20 cellular contexts compared by ENCODE assay signal in genomic region chr4:39450618-39451017, GRCh38. TPM values are rescaled to one million over a fixed set of nuclear protein-coding genes. Genes with fewer than 3 reads are reported as not detected.
DNase-seq lines count a peak whose midpoint lies in the region; FAIRE-seq and TF ChIP-seq lines count a peak whose summit lies in the region.
"Had no signal": no experiment of that assay in that cellular context is flagged by ENCODE, and none has a peak within 500 bp of the region (broad histone marks: within the 10 kb centered on the region; RNA-seq: fewer than 3 reads in every experiment).

No MANE protein-coding gene starts in this region.

- peaks cover 19% of the 10 kb centered on the region for H3K4me1 Mint-ChIP-seq in astrocyte (ENCODE audit: low read depth, unreplicated experiment)

- no peaks in the 10 kb centered on the region for H3K27me3 ChIP-seq in ACC112 (ENCODE audit: insufficient read depth, low read length)
- no peaks in the 10 kb centered on the region for H3K27me3 ChIP-seq in GM23248 (replicated peaks; ENCODE audit: insufficient read depth)
- H3K27me3 ChIP-seq in astrocyte (ENCODE audit: insufficient read depth, low read length) = no peaks in the 10 kb centered on the region
- H3K27me3 ChIP-seq in mesenchymal stem cell (ENCODE audit: control insufficient read depth in 1 of 2, insufficient read depth in 1 of 2, low read length in 2 of 2) = no peaks in the 10 kb centered on the region
- no peaks in the 10 kb centered on the region for H3K27me3 ChIP-seq in esophagus squamous epithelium
- H3K27me3 ChIP-seq: ascending aorta had no signal

- H3F3A ChIP-seq in GM23248 (ENCODE audit: insufficient read depth) = peaks cover 89% of the 10 kb centered on the region

- H3K4me3 Mint-ChIP-seq in astrocyte (ENCODE audit: unreplicated experiment) = peak overlapping the region; percentile 25
- H3K4me3 Mint-ChIP-seq: activated CD4-positive, alpha-beta memory T cell treated with anti-CD3 and anti-CD28 coated beads, Interleukin-2, amount 10 ng/mL, durations not matched to agents 7 days and 5 days had no signal

- H3K9ac ChIP-seq in GM23248 (no peak overlapping the region), astrocyte (ENCODE audit: low read length) (no peak overlapping the region), mesenchymal stem cell (ENCODE audit: low read length) (peak overlapping the region; percentile 32)
- H3K9ac ChIP-seq: SK-N-SH had no signal

- no peak overlapping the region for H2BK120ac ChIP-seq in mesenchymal stem cell (ENCODE audit: low read depth, low read length)

- no peak overlapping the region for H2BK12ac ChIP-seq in mesenchymal stem cell (ENCODE audit: low read length in 2 of 2)

- H3K4me1 ChIP-seq in ACC112 (ENCODE audit: control insufficient read depth, insufficient read depth, low read length, unreplicated experiment) (peaks cover 2% of the 10 kb centered on the region), GM23248 (ENCODE audit: insufficient read depth) (peaks cover 9% of the 10 kb centered on the region), astrocyte (ENCODE audit: insufficient read depth, low read length) (peaks cover 6% of the 10 kb centered on the region), mesenchymal stem cell (ENCODE audit: control insufficient read depth, insufficient read depth, low read depth, low read length) (peaks cover 21% of the 10 kb centered on the region), esophagus squamous epithelium (peaks cover 7 to 32% (median 11%) of the 10 kb centered on the region in 3 donors)

- H3K4me3 ChIP-seq in ACC112 (ENCODE audit: low read depth, low read length) (no peak overlapping the region), GM23248 (no peak overlapping the region), astrocyte (ENCODE audit: insufficient read depth, low read depth, low read length) (no peak overlapping the region), mesenchymal stem cell (ENCODE audit: insufficient read depth in 1 of 2, low read depth in 1 of 2, low read length in 2 of 2) (no peak overlapping the region), esophagus squamous epithelium (no peak overlapping the region)
- H3K4me3 ChIP-seq: ascending aorta, lung had no signal

- H2BK15ac ChIP-seq in mesenchymal stem cell (ENCODE audit: low read depth, poor library complexity, severe bottlenecking) = no peak overlapping the region

- H4K8ac ChIP-seq in mesenchymal stem cell (ENCODE audit: low read length) = no peak overlapping the region

- no peak for TF ChIP-seq CTCF in astrocyte (IDR thresholded peaks at IDR 0.05; ENCODE audit: insufficient read depth, low read depth, low read length)
- TF ChIP-seq CTCF in GM13976 (IDR thresholded peaks at IDR 0.05; ENCODE audit: borderline replicate concordance, control extremely low read depth, extremely low read depth, insufficient read depth, missing control alignments) = no peak
- no peak for TF ChIP-seq CTCF in esophagus squamous epithelium (IDR thresholded peaks at IDR 0.05)

- no peak overlapping the region for H2BK5ac ChIP-seq in mesenchymal stem cell (ENCODE audit: low read depth, low read length, poor library complexity, severe bottlenecking)

- no peaks in the 10 kb centered on the region for H3K27me3 Mint-ChIP-seq in astrocyte (ENCODE audit: low read depth, unreplicated experiment)
- H3K27me3 Mint-ChIP-seq: activated CD4-positive, alpha-beta memory T cell treated with anti-CD3 and anti-CD28 coated beads, Interleukin-2, amount 10 ng/mL, durations not matched to agents 7 days and 5 days had no signal

- H4K91ac ChIP-seq in mesenchymal stem cell (ENCODE audit: low read length) = no peak overlapping the region

- H2AFZ ChIP-seq in ACC112 (ENCODE audit: low read length, unreplicated experiment) (no peak overlapping the region), GM23248 (no peak overlapping the region), astrocyte (ENCODE audit: low read depth, low read length) (no peak overlapping the region), mesenchymal stem cell (ENCODE audit: low read depth, low read length) (no peak overlapping the region)

- FAIRE-seq in astrocyte (lab: Jason Lieb, UNC) = no peak

- no peak overlapping the region for H3K23ac ChIP-seq in mesenchymal stem cell (ENCODE audit: low read length in 2 of 2)

- H3K9me2 ChIP-seq in GM23248 (ENCODE audit: insufficient read depth) = no peaks in the 10 kb centered on the region
- H3K9me2 ChIP-seq: SK-N-SH had no signal

- H3K79me2 ChIP-seq in ACC112 (ENCODE audit: control insufficient read depth, insufficient read depth, low read length, unreplicated experiment) = peaks cover 8% of the 10 kb centered on the region
- peaks cover 10% of the 10 kb centered on the region for H3K79me2 ChIP-seq in GM23248 (ENCODE audit: insufficient read depth)
- H3K79me2 ChIP-seq in astrocyte (ENCODE audit: insufficient read depth, low read length) = peaks cover 28% of the 10 kb centered on the region

- 61 to 71% methylated on average over 2 of the region's 2 CpGs for WGBS in GM23248 (ENCODE audit: low coverage in 1 of 2, low lambda C conversion rate in 2 of 2, missing lambda C conversion rate in 2 of 2), 2 experiments
- 57% methylated on average over 2 of the region's 2 CpGs for WGBS in mesenchymal stem cell
- WGBS in esophagus squamous epithelium, 2 donors = 71 to 85% methylated on average over 2 of the region's 2 CpGs

- no peak overlapping the region for H2AK5ac ChIP-seq in mesenchymal stem cell (ENCODE audit: low read length, severe bottlenecking)

- H3K9me3 ChIP-seq in GM23248 (ENCODE audit: low read depth) (no peaks in the 10 kb centered on the region), astrocyte (ENCODE audit: insufficient read depth, low read depth, low read length) (no peaks in the 10 kb centered on the region), mesenchymal stem cell (ENCODE audit: control insufficient read depth, low read length) (no peaks in the 10 kb centered on the region), esophagus squamous epithelium (no peaks in the 10 kb centered on the region)
- H3K9me3 ChIP-seq: ascending aorta, SK-N-SH had no signal

- peaks cover 5% of the 10 kb centered on the region for H3K79me1 ChIP-seq in mesenchymal stem cell (replicated peaks; ENCODE audit: low read length, poor library complexity, severe bottlenecking)

- H3K4me2 ChIP-seq in GM23248 (ENCODE audit: unreplicated experiment) = no peak overlapping the region
- no peak overlapping the region for H3K4me2 ChIP-seq in astrocyte (ENCODE audit: low read length)
- no peak overlapping the region for H3K4me2 ChIP-seq in mesenchymal stem cell (ENCODE audit: low read length, poor library complexity, severe bottlenecking)
- H3K4me2 ChIP-seq: SK-N-SH had no signal

- peaks cover 47% of the 10 kb centered on the region for H3K36me3 ChIP-seq in ACC112 (ENCODE audit: insufficient read depth, low read length)
- peaks cover 57% of the 10 kb centered on the region for H3K36me3 ChIP-seq in GM23248 (ENCODE audit: low read depth)
- peaks cover 43% of the 10 kb centered on the region for H3K36me3 ChIP-seq in astrocyte (ENCODE audit: insufficient read depth, low read length)
- peaks cover 14 to 64% of the 10 kb centered on the region in 2 experiments for H3K36me3 ChIP-seq in mesenchymal stem cell (ENCODE audit: control insufficient read depth in 1 of 2, insufficient read depth in 2 of 2, low read depth in 1 of 2, low read length in 2 of 2)
- H3K36me3 ChIP-seq in esophagus squamous epithelium = peaks cover 21 to 57% (median 25%) of the 10 kb centered on the region in 3 donors

- intact Hi-C loops in esophagus squamous epithelium (cut with DNase I) = loop anchor here (10.0 kb wide), 1 partner anchor 76 kb away; no protein-coding TSS in a partner anchor

- no peak for TF ChIP-seq POLR2A in esophagus squamous epithelium (IDR thresholded peaks at IDR 0.05)

- 0 out of 2 replicates have a peak overlapping the region, but pooled peaks have one; percentile 20 for H3K27ac ChIP-seq in ACC112 (ENCODE audit: low read depth, low read length)
- H3K27ac ChIP-seq in GM23248 = 0 out of 2 replicates have a peak overlapping the region, but pooled peaks have one; percentile 3
- H3K27ac ChIP-seq in astrocyte (ENCODE audit: low read depth, low read length) = no peak overlapping the region
- no peak overlapping the region for H3K27ac ChIP-seq in mesenchymal stem cell (ENCODE audit: low read length, poor library complexity, severe bottlenecking)
- H3K27ac ChIP-seq in esophagus squamous epithelium = no peak overlapping the region
- H3K27ac ChIP-seq: ascending aorta had no signal

- no peak overlapping the region for H3K18ac ChIP-seq in mesenchymal stem cell (ENCODE audit: low read depth in 1 of 2, low read length in 2 of 2)

- DNase-seq in GM23248 (no peak), astrocyte (ENCODE audit: low read depth) (no peak), mesenchymal stem cell (peak; percentile 40), GM13976 (ENCODE audit: low spot score) (no peak), mesenteric fat pad (ENCODE audit: low spot score) (no peak), NCI-H1417 (lab: John Stamatoyannopoulos, UW) (no peak), esophagus squamous epithelium (lab: John Stamatoyannopoulos, UW) (no peak)
- DNase-seq: activated CD4-positive, alpha-beta memory T cell treated with anti-CD3 and anti-CD28 coated beads, Interleukin-2, amount 10 ng/mL, durations not matched to agents 7 days and 5 days; AML-193; cortex of kidney; DMS79; erythroblast; NCI-H2081 treated with DMSO at 0.1 percent for 48 hours; NCI-H748 treated with DMSO at 0.1 percent for 48 hours; retina; SK-N-SH had no signal

- in situ Hi-C loops in GM23248 (cut with MboI) = no loop called here
- in situ Hi-C loops in GM13976 (cut with MboI; ENCODE audit: low sequenced_read_pairs, unreplicated experiment) = no loop called here

- no peaks in the 10 kb centered on the region for H3K9me3 Mint-ChIP-seq in astrocyte (ENCODE audit: unreplicated experiment)
- H3K9me3 Mint-ChIP-seq: activated CD4-positive, alpha-beta memory T cell treated with anti-CD3 and anti-CD28 coated beads, Interleukin-2, amount 10 ng/mL, durations not matched to agents 7 days and 5 days; activated T-helper 2 cell treated with anti-CD3 and anti-CD28 coated beads, Interferon-gamma antibody, Interleukin-2, Interleukin-4, amounts not matched to agents 10 μg/mL and 5 μg/mL and 100 μg/mL, durations not matched to agents 14 hours and 24 hours and 36 hours had no signal

- no peak overlapping the region for H3K14ac ChIP-seq in mesenchymal stem cell (ENCODE audit: low read length in 2 of 2)

- peak overlapping the region; percentile 26 for H3K27ac Mint-ChIP-seq in astrocyte (ENCODE audit: unreplicated experiment)
- H3K27ac Mint-ChIP-seq: activated CD4-positive, alpha-beta memory T cell treated with anti-CD3 and anti-CD28 coated beads, Interleukin-2, amount 10 ng/mL, durations not matched to agents 7 days and 5 days; activated T-helper 2 cell treated with anti-CD3 and anti-CD28 coated beads, Interferon-gamma antibody, Interleukin-2, Interleukin-4, amounts not matched to agents 10 μg/mL and 5 μg/mL and 100 μg/mL, durations not matched to agents 14 hours and 24 hours and 36 hours had no signal

- no peak overlapping the region for H3K4ac ChIP-seq in mesenchymal stem cell (ENCODE audit: low read depth in 1 of 2, low read length in 2 of 2)

- H4K20me1 ChIP-seq in GM23248 (ENCODE audit: insufficient read depth) = peaks cover 8% of the 10 kb centered on the region
- H4K20me1 ChIP-seq in astrocyte (ENCODE audit: insufficient read depth, low read length) = peaks cover 67% of the 10 kb centered on the region

- H3K36me3 Mint-ChIP-seq in astrocyte (ENCODE audit: low read depth, unreplicated experiment) = peaks cover 20% of the 10 kb centered on the region

RNA-seq across cellular contexts. Expression of gene RPL9, which starts 8.1 kb away (rescaled TPM):
- total RNA-seq in GM23248 (2014; rRNA removed; shearing (Covaris generic)) = 3,138 and 3,826 TPM in 2 replicates
- 588 and 627 TPM in 2 replicates for polyA plus RNA-seq in GM23248 (2016; fragmentation: Nextera tagmentation; extraction: Ambion mirVana)
- total RNA-seq in astrocyte = 963 and 1,047 TPM in 2 replicates
- 1,728 TPM for polyA plus RNA-seq in mesenchymal stem cell (2013, experiment 1 of 2)
- 1,807 TPM for polyA plus RNA-seq in mesenchymal stem cell (2013, experiment 2 of 2)
- total RNA-seq in mesenteric fat pad = 1,339 TPM
- 1,000 to 10,000 TPM; 2,242 to 7,905 (median 4,182) TPM for total RNA-seq in esophagus squamous epithelium

RNA-seq across cellular contexts. Expression of gene LIAS, which starts 8.2 kb away (rescaled TPM):
- 5.7 and 15.7 TPM in 2 replicates for total RNA-seq in GM23248 (2014; rRNA removed; shearing (Covaris generic))
- polyA plus RNA-seq in GM23248 (2016; fragmentation: Nextera tagmentation; extraction: Ambion mirVana) = 5.6 and 6.8 TPM in 2 replicates
- total RNA-seq in astrocyte = 9.6 and 11.0 TPM in 2 replicates
- 8.4 TPM for polyA plus RNA-seq in mesenchymal stem cell (2013, experiment 1 of 2)
- 8.1 TPM for polyA plus RNA-seq in mesenchymal stem cell (2013, experiment 2 of 2)
- 8.4 TPM for total RNA-seq in mesenteric fat pad
- total RNA-seq in esophagus squamous epithelium = 10 to 100 TPM in 3 of 4 donors, 1 to 10 TPM in 1; 9.1 to 17.8 (median 13.1) TPM

RNA-seq across cellular contexts. Expression of gene KLB, which starts 43.9 kb away (rescaled TPM):
- total RNA-seq in GM23248 (2014; rRNA removed; shearing (Covaris generic)) = not detected in 2 replicates
- polyA plus RNA-seq in GM23248 (2016; fragmentation: Nextera tagmentation; extraction: Ambion mirVana) = not detected in 2 replicates
- total RNA-seq in astrocyte (not detected in 2 replicates), mesenteric fat pad (7.4 TPM), esophagus squamous epithelium (under 1 TPM in 3 of 4 donors, not detected in 1; 0.34 to 0.48 (median 0.38) TPM)
- not detected for polyA plus RNA-seq in mesenchymal stem cell (2013, experiment 1 of 2)
- polyA plus RNA-seq in mesenchymal stem cell (2013, experiment 2 of 2) = not detected
- total RNA-seq: activated CD4-positive, alpha-beta memory T cell treated with anti-CD3 and anti-CD28 coated beads, Interleukin-2, amount 10 ng/mL, durations not matched to agents 7 days and 5 days; activated T-helper 2 cell treated with anti-CD3 and anti-CD28 coated beads, Interferon-gamma antibody, Interleukin-2, Interleukin-4, amounts not matched to agents 10 μg/mL and 5 μg/mL and 100 μg/mL, durations not matched to agents 14 hours and 24 hours and 36 hours; ascending aorta had no signal
- polyA plus RNA-seq: SK-N-SH had no signal

Comparison
In these comparisons a context has a peak if more than half of its experiments do, and no peak if none do; other contexts are left out.
1. H3K27ac ChIP-seq: peak in ACC112 (single experiment) and GM23248 (single experiment); none in astrocyte (single experiment), mesenchymal stem cell (single experiment) and esophagus squamous epithelium (0 of 4).